In the genomic region with DNA sequence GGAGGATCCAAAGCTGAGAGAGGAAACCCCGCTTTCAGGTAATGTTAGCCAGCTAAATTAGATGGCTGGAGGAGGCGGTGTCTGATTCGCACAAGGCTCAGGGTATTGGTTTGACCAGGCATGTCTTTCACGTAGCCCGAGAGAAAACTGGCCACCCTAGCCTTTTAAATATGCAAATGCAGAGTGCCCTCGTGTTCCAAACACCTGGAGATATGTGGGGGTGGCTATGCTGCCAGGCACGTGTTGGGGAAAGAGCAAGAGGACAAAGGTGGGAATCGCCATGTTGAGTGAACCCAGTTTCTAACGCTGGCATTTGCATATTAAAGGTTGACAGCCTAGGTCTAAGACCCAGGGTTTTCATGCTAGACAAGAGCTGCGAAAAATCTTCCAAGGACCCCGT, we compare ENCODE assay signal across 24 cellular contexts.
"Had no signal": no experiment of that assay in that cellular context is flagged by ENCODE, and none has a peak within 500 bp of the region (broad histone marks: within the 10 kb centered on the region; RNA-seq: fewer than 3 reads in every experiment).

No MANE protein-coding gene starts in this region.

- H3K27me3 ChIP-seq: MG63, Peyer's patch, SJCRH30 had no signal

- H2AFZ ChIP-seq: PC-9 had no signal

- ATAC-seq: HepG2, Right ventricle myocardium inferior, SK-N-SH treated with all-trans-retinoic acid at 6 μM for 48 hours had no signal

- H3K27ac ChIP-seq: PC-9, Peyer's patch, SJCRH30 had no signal

- FAIRE-seq: HepG2 had no signal

- H3K4me2 ChIP-seq: PC-9 had no signal

- DNase-seq: IMR-90, Karpas-422, KG1, MG63, NCI-H1092, NCI-H1105 treated with DMSO at 0.1 percent for 48 hours, NCI-H1417 treated with DMSO at 0.1 percent for 48 hours, NCI-H146, NCI-H1694 treated with DMSO at 0.1 percent for 48 hours, NCI-H1930, NCI-H2081, NCI-H2107, NCI-H2227 treated with DMSO at 0.1 percent for 48 hours, NCI-H524, NCI-H526 treated with DMSO at 0.1 percent for 48 hours, NCI-H774, OCI-M1, PC-9, Peyer's patch, SHP77 treated with DMSO at 0.1 percent for 48 hours, SJCRH30 had no signal

- H3K36me3 ChIP-seq: MG63, Peyer's patch, SJCRH30 had no signal

- H3K9me3 ChIP-seq: Peyer's patch, SJCRH30 had no signal

- H3K4me3 ChIP-seq: MG63, PC-9, Peyer's patch, SJCRH30 had no signal

- H3K4me1 ChIP-seq: Peyer's patch, SJCRH30 had no signal
